ENCODE assay signal across 9 cellular contexts in genomic region chr1:74737360-74737759, GRCh38.
"Had no signal": no experiment of that assay in that cellular context is flagged by ENCODE, and none has a peak within 500 bp of the region (broad histone marks: within the 10 kb centered on the region; RNA-seq: fewer than 3 reads in every experiment).

No MANE protein-coding gene starts in this region.

- H3K4me3 ChIP-seq: K562 had no signal

- H3K9ac ChIP-seq: KMS-11 had no signal

- FAIRE-seq: HepG2, HTR-8/SVneo, K562 had no signal

- H3K27ac ChIP-seq: HL-60, KMS-11 had no signal

- H3K4me3 Mint-ChIP-seq: IgD-negative memory B cell had no signal

- H3K27ac Mint-ChIP-seq: IgD-negative memory B cell had no signal

- DNase-seq: IMR-90, KBM-7, KG1 had no signal

- H3K9me3 Mint-ChIP-seq: IgD-negative memory B cell had no signal

- ATAC-seq: HepG2, K562 had no signal

- H3K4me2 ChIP-seq: KMS-11 had no signal

- H3K27me3 Mint-ChIP-seq: IgD-negative memory B cell had no signal
